ENCODE assay signal across 8 cellular contexts in genomic region chr4:123477804-123478209, GRCh38.
DNase-seq lines count a peak whose midpoint lies in the region; ATAC-seq and TF ChIP-seq lines count a peak whose summit lies in the region.

No MANE protein-coding gene starts in this region.

- no peaks in the 10 kb centered on the region for H3K9me3 ChIP-seq in CD4-positive, CD25-positive, alpha-beta regulatory T cell (ENCODE audit: control insufficient read depth in 2 of 2, low read length in 2 of 2)
- H3K9me3 ChIP-seq in subcutaneous abdominal adipose tissue (ENCODE audit: control insufficient read depth in 5 of 5, low read length in 5 of 5) (no peaks in the 10 kb centered on the region), endodermal cell (ENCODE audit: control insufficient read depth, low read length) (no peaks in the 10 kb centered on the region)

- H3K4me3 Mint-ChIP-seq in CD4-positive, CD25-positive, alpha-beta regulatory T cell, result no peak overlapping the region
- H3K4me3 Mint-ChIP-seq in WTC11 (no peak overlapping the region), endodermal cell (no peak overlapping the region)

- H3K9ac ChIP-seq in subcutaneous abdominal adipose tissue (ENCODE audit: low read length in 5 of 5) (no peak overlapping the region), endodermal cell (ENCODE audit: extremely low read depth, low read length, poor library complexity, severe bottlenecking) (no peak overlapping the region)

- peaks cover 0 to 8% (median 4%) of the 10 kb centered on the region in 4 donors for H3K4me1 Mint-ChIP-seq in CD4-positive, CD25-positive, alpha-beta regulatory T cell
- H3K4me1 Mint-ChIP-seq in WTC11 (peaks cover 25% of the 10 kb centered on the region), endodermal cell (peaks cover 20% of the 10 kb centered on the region)

- CTCF ChIA-PET in WTC11 (lab: Charles Lee), result no interaction called here

- WGBS in endodermal cell (ENCODE audit: insufficient coverage in 1 of 2, insufficient read length in 1 of 2), 2 experiments, result 77 to 83% methylated on average over 5 to 8 of the region's 8 CpGs

- peaks cover 0 to 4% (median 1%) of the 10 kb centered on the region in 7 donors for H3K9me3 Mint-ChIP-seq in CD4-positive, CD25-positive, alpha-beta regulatory T cell
- H3K9me3 Mint-ChIP-seq in WTC11 (no peaks in the 10 kb centered on the region), endodermal cell (no peaks in the 10 kb centered on the region)

- H3K4me3 ChIP-seq in CD4-positive, CD25-positive, alpha-beta regulatory T cell (ENCODE audit: low read depth, low read length), result no peak overlapping the region
- H3K4me3 ChIP-seq in subcutaneous abdominal adipose tissue (ENCODE audit: low read depth in 1 of 5, low read length in 5 of 5), result no peak overlapping the region
- no peak overlapping the region for H3K4me3 ChIP-seq in endodermal cell (ENCODE audit: low read length)

- H3K36me3 Mint-ChIP-seq in CD4-positive, CD25-positive, alpha-beta regulatory T cell, result no peaks in the 10 kb centered on the region
- H3K36me3 Mint-ChIP-seq in WTC11 (no peaks in the 10 kb centered on the region), endodermal cell (ENCODE audit: low read depth) (no peaks in the 10 kb centered on the region)

- POLR2A ChIA-PET in WTC11 (lab: Charles Lee), result no interaction called here

- ATAC-seq in CD4-positive, CD25-positive, alpha-beta regulatory T cell (ENCODE audit: low read depth in 2 of 2), result peak in 1 of 2 donors; percentile 31
- ATAC-seq in HG02981 (IDR thresholded peaks at IDR 0.05; ENCODE audit: unreplicated experiment), result peak; percentile 67
- no peak for ATAC-seq in WTC11

- peaks cover 4% of the 10 kb centered on the region for H3K27me3 Mint-ChIP-seq in CD4-positive, CD25-positive, alpha-beta regulatory T cell
- H3K27me3 Mint-ChIP-seq in WTC11 (ENCODE audit: low read depth) (no peaks in the 10 kb centered on the region), endodermal cell (ENCODE audit: insufficient read depth) (no peaks in the 10 kb centered on the region)

- H3K27ac Mint-ChIP-seq in CD4-positive, CD25-positive, alpha-beta regulatory T cell, result peak overlapping the region in 1 of 3 donors; percentile 24
- H3K27ac Mint-ChIP-seq in WTC11, result no peak overlapping the region; the same call in 1 of the 2 replicates
- H3K27ac Mint-ChIP-seq in endodermal cell, result no peak overlapping the region

- H3K27ac ChIP-seq in CD4-positive, CD25-positive, alpha-beta regulatory T cell (ENCODE audit: insufficient read depth, low read length, poor library complexity, severe bottlenecking), result no peak overlapping the region
- H3K27ac ChIP-seq in subcutaneous abdominal adipose tissue (ENCODE audit: low read depth, low read length) (peak overlapping the region; percentile 54), endodermal cell (ENCODE audit: low read depth, low read length) (no peak overlapping the region)

- TF ChIP-seq CTCF in WTC11 (IDR thresholded peaks at IDR 0.05) (no peak), endodermal cell (conservative IDR thresholded peaks at IDR 0.05) (no peak)

- no peaks in the 10 kb centered on the region for H3K36me3 ChIP-seq in CD4-positive, CD25-positive, alpha-beta regulatory T cell (ENCODE audit: control insufficient read depth, insufficient read depth, low read length)
- H3K36me3 ChIP-seq in subcutaneous abdominal adipose tissue (ENCODE audit: control insufficient read depth in 5 of 5, insufficient read depth in 5 of 5, low read length in 5 of 5) (no peaks in the 10 kb centered on the region), endodermal cell (ENCODE audit: control insufficient read depth, insufficient read depth, low read length) (no peaks in the 10 kb centered on the region)

- H3K27me3 ChIP-seq in CD4-positive, CD25-positive, alpha-beta regulatory T cell (ENCODE audit: control insufficient read depth, insufficient read depth, low read length), result no peaks in the 10 kb centered on the region
- H3K27me3 ChIP-seq in subcutaneous abdominal adipose tissue (ENCODE audit: control insufficient read depth in 5 of 5, insufficient read depth in 4 of 5, low read length in 5 of 5), result no peaks in the 10 kb centered on the region
- no peaks in the 10 kb centered on the region for H3K27me3 ChIP-seq in endodermal cell (ENCODE audit: control insufficient read depth, insufficient read depth, low read length, poor library complexity, severe bottlenecking)

- peak in 2 of 3 donors; percentile 3 to 35 for DNase-seq in CD4-positive, CD25-positive, alpha-beta regulatory T cell
- DNase-seq in activated CD4-positive, alpha-beta T cell treated with anti-CD3 and anti-CD28 coated beads, Interleukin-2, amount 50 U/mL, for 48 hours, result peak; percentile 27 to 49
- DNase-seq in glomerular endothelial cell (ENCODE audit: extremely low read depth, low read depth, low spot score) (peak; percentile 42), WTC11 (ENCODE audit: low spot score) (no peak), hepatic stellate cell (ENCODE audit: low spot score) (no peak), endodermal cell (no peak)

- H3K4me1 ChIP-seq in CD4-positive, CD25-positive, alpha-beta regulatory T cell (ENCODE audit: control insufficient read depth, insufficient read depth, low read length, poor library complexity, severe bottlenecking), result no peaks in the 10 kb centered on the region
- H3K4me1 ChIP-seq in subcutaneous abdominal adipose tissue (ENCODE audit: control insufficient read depth in 5 of 5, insufficient read depth in 5 of 5, low read length in 5 of 5) (peaks cover 0 to 30% (median 17%) of the 10 kb centered on the region in 5 donors), endodermal cell (ENCODE audit: control insufficient read depth, insufficient read depth, low read length) (no peaks in the 10 kb centered on the region)

TF ChIP-seq in WTC11, 78 proteins besides CTCF, POLR2A, EP300 and RAD21 (continues in another document):
- TF ChIP-seq ZNF532 (CRISPR knock-in tag; IDR thresholded peaks at IDR 0.05; ENCODE audit: borderline replicate concordance) (no peak), GRHL2 (CRISPR knock-in tag; IDR thresholded peaks at IDR 0.05; ENCODE audit: insufficient replicate concordance, severe bottlenecking) (no peak), ATF2 (CRISPR knock-in tag; IDR thresholded peaks at IDR 0.05; ENCODE audit: borderline replicate concordance, low read depth) (no peak)
- TF ChIP-seq, protein P1, sequence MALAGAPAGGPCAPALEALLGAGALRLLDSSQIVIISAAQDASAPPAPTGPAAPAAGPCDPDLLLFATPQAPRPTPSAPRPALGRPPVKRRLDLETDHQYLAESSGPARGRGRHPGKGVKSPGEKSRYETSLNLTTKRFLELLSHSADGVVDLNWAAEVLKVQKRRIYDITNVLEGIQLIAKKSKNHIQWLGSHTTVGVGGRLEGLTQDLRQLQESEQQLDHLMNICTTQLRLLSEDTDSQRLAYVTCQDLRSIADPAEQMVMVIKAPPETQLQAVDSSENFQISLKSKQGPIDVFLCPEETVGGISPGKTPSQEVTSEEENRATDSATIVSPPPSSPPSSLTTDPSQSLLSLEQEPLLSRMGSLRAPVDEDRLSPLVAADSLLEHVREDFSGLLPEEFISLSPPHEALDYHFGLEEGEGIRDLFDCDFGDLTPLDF (CRISPR knock-in tag; IDR thresholded peaks at IDR 0.05), result no peak

Comparison
In these comparisons a context has a peak if more than half of its experiments do, and no peak if none do; other contexts are left out.
1. DNase-seq: peak in CD4-positive, CD25-positive, alpha-beta regulatory T cell (2 of 3), activated CD4-positive, alpha-beta T cell treated with anti-CD3 and anti-CD28 coated beads, Interleukin-2, amount 50 U/mL, for 48 hours (2 of 2) and glomerular endothelial cell (single experiment); none in WTC11 (single experiment), hepatic stellate cell (single experiment) and endodermal cell (single experiment).